8 cellular contexts compared by ENCODE assay signal in genomic region chr2:39437522-39438296, GRCh38. TPM values are rescaled to one million over a fixed set of nuclear protein-coding genes. Genes with fewer than 3 reads are reported as not detected.
DNase-seq lines count a peak whose midpoint lies in the region; ATAC-seq and TF ChIP-seq lines count a peak whose summit lies in the region.

No MANE protein-coding gene starts in this region.

- ATAC-seq in GM21529 (IDR thresholded peaks at IDR 0.05; ENCODE audit: unreplicated experiment) (peak; percentile 42), T-cell (replicated peaks in 1 of 4) (peak; percentile 49 to 82 (median 61))

- H3K27me3 ChIP-seq in brain microvascular endothelial cell (replicated peaks) = no peaks in the 10 kb centered on the region
- no peaks in the 10 kb centered on the region for H3K27me3 ChIP-seq in spleen (replicated peaks in 1 of 7)

- CTCF ChIA-PET in T-cell (lab: Charles Lee) = interaction anchor here (0.6 to 1.1 kb wide), 4 partner anchors 37 to 123 kb away, joined by 3 to 10 read pairs (median 3); no protein-coding TSS in a partner anchor

- peak overlapping the region; percentile 95 for H3K27ac ChIP-seq in brain microvascular endothelial cell
- H3K27ac ChIP-seq in spleen = peak overlapping the region; percentile 83 to 95 (median 92)

- no peak for TF ChIP-seq EP300 in Ishikawa (IDR thresholded peaks at IDR 0.05; ENCODE audit: borderline replicate concordance)

- H3K36me3 ChIP-seq in brain microvascular endothelial cell (replicated peaks) (peaks cover 3% of the 10 kb centered on the region), spleen (no peaks in the 10 kb centered on the region)

- TF ChIP-seq POLR2A in spleen (IDR thresholded peaks at IDR 0.05) = no peak

- peaks cover 0 to 7% (median 5%) of the 10 kb centered on the region in 8 donors for H3K9me3 ChIP-seq in spleen

- H3K4me3 ChIP-seq in brain microvascular endothelial cell (ENCODE audit: low read depth, low read length) (peak overlapping the region; percentile 88), spleen (peak overlapping the region; percentile 72 to 89 (median 82))

- H3K27ac Mint-ChIP-seq in T-cell = peak overlapping the region; percentile 44 to 68

- POLR2A ChIA-PET in T-cell (lab: Charles Lee) = interaction anchor here in 1 of 2 donors (0.6 to 1.1 kb wide), 2 partner anchors 320 to 686 kb away, joined by 3 to 4 read pairs; partner anchors contain the start of gene SRSF7

- intact Hi-C loops in spleen (cut with DNase I; ENCODE audit: low total_unique reads) = no loop called here

- no peaks in the 10 kb centered on the region for H3K27me3 Mint-ChIP-seq in T-cell

- H3K4me1 ChIP-seq in spleen = peaks cover 17 to 58% (median 41%) of the 10 kb centered on the region in 6 donors

- H3K4me1 Mint-ChIP-seq in T-cell = peaks cover 47 to 52% (median 51%) of the 10 kb centered on the region in 3 donors

- H3K36me3 Mint-ChIP-seq in T-cell = peaks cover 4% of the 10 kb centered on the region

- peaks cover 4 to 6% (median 5%) of the 10 kb centered on the region in 3 donors for H3K9me3 Mint-ChIP-seq in T-cell

- WGBS in spleen, 5 donors = 6 to 21% (median 7%) methylated on average over 26 to 28 of the region's 28 CpGs

- TF ChIP-seq RAD21 in Ishikawa (IDR thresholded peaks at IDR 0.05; ENCODE audit: low read depth) = no peak

- in situ Hi-C loops in brain microvascular endothelial cell (cut with HindIII; ENCODE audit: low pct_ligation_motif_present, low sequenced_read_pairs) = no loop called here

- DNase-seq in EL (peak; percentile 27), T-cell (peak; percentile 6 to 62 (median 36)), brain microvascular endothelial cell (no peak), iPS-NIHi11 (ENCODE audit: low spot score) (peak; percentile 23), spleen (peak; percentile 84), inferior parietal cortex (ENCODE audit: extremely low spot score) (no peak)

- TF ChIP-seq CTCF in brain microvascular endothelial cell (IDR thresholded peaks at IDR 0.05; ENCODE audit: low read depth, low read length, missing control alignments) = no peak
- TF ChIP-seq CTCF in spleen (IDR thresholded peaks at IDR 0.05 in 8 of 11, conservative IDR thresholded peaks at IDR 0.05 in 3 of 11) = no peak

- H3K4me3 Mint-ChIP-seq in T-cell = peak overlapping the region; percentile 80 to 91 (median 90)

TF ChIP-seq in Ishikawa, 13 proteins besides CTCF, POLR2A, EP300 and RAD21:
- 0 out of 2 replicates have a peak, but pooled peaks have one; percentile 12 for TF ChIP-seq CREB1 (IDR thresholded peaks at IDR 0.05; ENCODE audit: low read depth)
- no peak for TF ChIP-seq FOXM1 (IDR thresholded peaks at IDR 0.05; ENCODE audit: borderline replicate concordance, low read depth)
- no peak for TF ChIP-seq TEAD4 (IDR thresholded peaks at IDR 0.05)
- TF ChIP-seq NFIC (IDR thresholded peaks at IDR 0.05) = no peak
- TF ChIP-seq CEBPB (IDR thresholded peaks at IDR 0.05) = no peak
- TF ChIP-seq TAF1 (IDR thresholded peaks at IDR 0.05; ENCODE audit: low read depth) = 0 out of 2 replicates have a peak, but pooled peaks have one; percentile 27
- 0 out of 2 replicates have a peak, but pooled peaks have one; percentile 20 for TF ChIP-seq ZBTB7A (IDR thresholded peaks at IDR 0.05; ENCODE audit: low read depth)
- peak; percentile 83 for TF ChIP-seq USF1 (IDR thresholded peaks at IDR 0.05)
- TF ChIP-seq TCF12 (IDR thresholded peaks at IDR 0.05; ENCODE audit: low read depth) = no peak
- no peak for TF ChIP-seq REST (IDR thresholded peaks at IDR 0.05; ENCODE audit: low read depth)
- TF ChIP-seq EGR1 (IDR thresholded peaks at IDR 0.05) = peak; percentile 48; the same call in 1 of the 2 replicates
- peak; percentile 63; the same call in 1 of the 2 replicates for TF ChIP-seq MAX (IDR thresholded peaks at IDR 0.05)

RNA-seq across cellular contexts. Expression of gene MAP4K3, which starts 0.6 kb away (rescaled TPM):
- total RNA-seq in T-cell (10 to 100 TPM; 13.8 to 27.0 (median 17.4) TPM), spleen (10 to 100 TPM; 27.2 to 49.5 (median 38.3) TPM)
- 1 to 10 TPM; 5.8 to 8.2 (median 6.0) TPM for polyA plus RNA-seq in spleen

Comparison
In these comparisons a context has a peak if more than half of its experiments do, and no peak if none do; other contexts are left out.
1. DNase-seq: peak in EL (single experiment), T-cell (34 of 34), iPS-NIHi11 (single experiment) and spleen (single experiment); none in brain microvascular endothelial cell (single experiment) and inferior parietal cortex (single experiment).